9 cellular contexts compared by ENCODE assay signal in the genomic region with DNA sequence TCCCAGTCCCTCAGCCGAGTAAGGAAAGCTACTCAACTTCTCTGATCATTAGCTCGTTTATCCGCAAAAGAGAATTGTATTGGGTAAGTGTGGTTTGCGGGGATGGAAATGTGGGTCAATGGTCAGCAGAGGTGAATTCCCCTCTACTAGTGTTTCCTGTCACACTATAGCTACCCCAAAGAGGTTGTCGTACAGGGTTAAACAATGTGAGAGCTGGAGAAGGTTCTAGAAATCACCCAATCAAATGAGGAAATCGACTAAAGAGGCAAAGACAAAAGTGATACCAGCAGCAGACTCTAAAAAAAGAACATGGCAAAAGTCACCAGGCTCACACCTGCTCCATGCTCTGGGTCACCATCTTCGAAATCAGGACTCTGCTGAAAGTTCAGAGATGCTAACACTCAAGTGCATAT.
DNase-seq lines count a peak whose midpoint lies in the region; ATAC-seq, FAIRE-seq and TF ChIP-seq lines count a peak whose summit lies in the region.
"Had no signal": no experiment of that assay in that cellular context is flagged by ENCODE, and none has a peak within 500 bp of the region (broad histone marks: within the 10 kb centered on the region; RNA-seq: fewer than 3 reads in every experiment).

No MANE protein-coding gene starts in this region.

- no peak for TF ChIP-seq CTCF in GM13976 (IDR thresholded peaks at IDR 0.05; ENCODE audit: borderline replicate concordance, control extremely low read depth, extremely low read depth, insufficient read depth, missing control alignments)
- TF ChIP-seq CTCF in pancreas (IDR thresholded peaks at IDR 0.05), result no peak

- H3K9me3 ChIP-seq in duodenal mucosa (ENCODE audit: control insufficient read depth in 1 of 2, low read length in 2 of 2) (no peaks in the 10 kb centered on the region), pancreas (no peaks in the 10 kb centered on the region)
- H3K9me3 ChIP-seq: esophagus muscularis mucosa had no signal

- ATAC-seq in GM21360 (IDR thresholded peaks at IDR 0.05; ENCODE audit: unreplicated experiment) (peak; percentile 78), HG03457 (IDR thresholded peaks at IDR 0.05; ENCODE audit: unreplicated experiment) (peak; percentile 87), pancreas (no peak)

- in situ Hi-C loops in GM13976 (cut with MboI; ENCODE audit: low sequenced_read_pairs, unreplicated experiment), result no loop called here

- intact Hi-C loops in pancreas (cut with DNase I), result no loop called here

- H3K4me1 ChIP-seq in duodenal mucosa (ENCODE audit: control insufficient read depth in 1 of 2, insufficient read depth in 2 of 2, low read length in 2 of 2) (peaks cover 0 to 3% of the 10 kb centered on the region in 2 donors), pancreas (no peaks in the 10 kb centered on the region)
- H3K4me1 ChIP-seq: esophagus muscularis mucosa had no signal

- H3K27me3 ChIP-seq in duodenal mucosa (ENCODE audit: control insufficient read depth in 1 of 2, insufficient read depth in 2 of 2, low read length in 2 of 2), result no peaks in the 10 kb centered on the region
- H3K27me3 ChIP-seq in pancreas, result no peaks in the 10 kb centered on the region
- H3K27me3 ChIP-seq: esophagus muscularis mucosa had no signal

- H3K27ac ChIP-seq in duodenal mucosa (ENCODE audit: low read depth, low read length), result peak overlapping the region; percentile 30
- peak overlapping the region in 1 of 4 donors; percentile 12 for H3K27ac ChIP-seq in pancreas
- H3K27ac ChIP-seq: esophagus muscularis mucosa had no signal

- H3K36me3 ChIP-seq in duodenal mucosa (ENCODE audit: control insufficient read depth in 1 of 2, insufficient read depth in 2 of 2, low read length in 2 of 2) (no peaks in the 10 kb centered on the region), pancreas (no peaks in the 10 kb centered on the region)
- H3K36me3 ChIP-seq: esophagus muscularis mucosa had no signal

- H3K4me3 ChIP-seq in duodenal mucosa (ENCODE audit: low read depth in 1 of 2, low read length in 2 of 2) (no peak overlapping the region), pancreas (no peak overlapping the region)
- H3K4me3 ChIP-seq: esophagus muscularis mucosa had no signal

- WGBS in pancreas, 2 donors, result 69 to 79% methylated on average over 7 of the region's 7 CpGs

- DNase-seq in GM13976 (ENCODE audit: low spot score) (peak; percentile 11), pancreas (no peak), foreskin melanocyte (no peak), SHP77 (lab: John Stamatoyannopoulos, UW) (no peak), erythroblast (lab: John Stamatoyannopoulos, UW) (no peak)

- no peak for TF ChIP-seq POLR2A in erythroblast (IDR thresholded peaks at IDR 0.05; ENCODE audit: low read length)

- H3K9ac ChIP-seq in duodenal mucosa (ENCODE audit: low read depth in 1 of 2, low read length in 2 of 2), result no peak overlapping the region

- FAIRE-seq in pancreas (lab: Jason Lieb, UNC), result no peak

Comparison
In these comparisons a context has a peak if more than half of its experiments do, and no peak if none do; other contexts are left out.
1. ATAC-seq: peak in GM21360 (single experiment) and HG03457 (single experiment); none in pancreas (0 of 4).